32 cellular contexts compared by ENCODE assay signal in genomic region chr1:22801753-22802152, GRCh38.
DNase-seq lines count a peak whose midpoint lies in the region; ATAC-seq, FAIRE-seq and TF ChIP-seq lines count a peak whose summit lies in the region.
"Had no signal": no experiment of that assay in that cellular context is flagged by ENCODE, and none has a peak within 500 bp of the region (broad histone marks: within the 10 kb centered on the region; RNA-seq: fewer than 3 reads in every experiment).

No MANE protein-coding gene starts in this region.

- H3K9me3 ChIP-seq in cardiac muscle cell (ENCODE audit: low read depth): no peaks in the 10 kb centered on the region
- H3K9me3 ChIP-seq: body of pancreas, gastrocnemius medialis, suprapubic skin had no signal

- H4K5ac ChIP-seq in mesendoderm (ENCODE audit: low read length): no peak overlapping the region

- no peak overlapping the region for H3K56ac ChIP-seq in mesendoderm (ENCODE audit: low read length)

- no peak overlapping the region for H3K9ac ChIP-seq in mesendoderm (ENCODE audit: low read length)
- H3K9ac ChIP-seq: KMS-11 had no signal

- TF ChIP-seq CTCF in cardiac muscle cell (IDR thresholded peaks at IDR 0.05; ENCODE audit: low read depth, low read length): no peak

- H3K36me3 ChIP-seq in cardiac muscle cell (no peaks in the 10 kb centered on the region), mesendoderm (ENCODE audit: control insufficient read depth, insufficient read depth, low read length) (no peaks in the 10 kb centered on the region)
- H3K36me3 ChIP-seq: gastrocnemius medialis, suprapubic skin had no signal

- H3K4me3 ChIP-seq in cardiac muscle cell (no peak overlapping the region), mesendoderm (ENCODE audit: low read length) (no peak overlapping the region)
- H3K4me3 ChIP-seq: body of pancreas, gastrocnemius medialis, hepatocyte, skin epidermis, suprapubic skin had no signal

- peak overlapping the region; percentile 24 for H3K27ac ChIP-seq in cardiac muscle cell
- H3K27ac ChIP-seq in mesendoderm (ENCODE audit: low read depth, low read length): no peak overlapping the region
- H3K27ac ChIP-seq: 22Rv1, body of pancreas, C4-2B, gastrocnemius medialis, hepatocyte, KMS-11, skin epidermis, suprapubic skin had no signal

- no peaks in the 10 kb centered on the region for H3K79me1 ChIP-seq in mesendoderm (ENCODE audit: low read length)

- no peak overlapping the region for H2AK5ac ChIP-seq in mesendoderm (ENCODE audit: low read length)

- no peak for ATAC-seq in left cardiac atrium
- ATAC-seq in GM19397 (IDR thresholded peaks at IDR 0.05; ENCODE audit: unreplicated experiment): no peak
- ATAC-seq: body of pancreas; gastrocnemius medialis; left lobe of liver; Panc1; stimulated activated naive B cell treated with anti-CD40 and anti-IgM and Interleukin-4, amounts not matched to agents 10 μg/mL and 1 μg/mL and 100 μg/mL, for 72 hours had no signal

- H3K4me2 ChIP-seq in mesendoderm (ENCODE audit: low read length): no peak overlapping the region
- H3K4me2 ChIP-seq: hepatocyte, KMS-11 had no signal

- no peak overlapping the region for H2BK15ac ChIP-seq in mesendoderm (replicated peaks; ENCODE audit: low read depth)

- intact Hi-C loops in left cardiac atrium (cut with DNase I): no loop called here

- no peak overlapping the region for H2BK120ac ChIP-seq in mesendoderm (ENCODE audit: low read depth, low read length)

- no peak overlapping the region for H3K23ac ChIP-seq in mesendoderm (ENCODE audit: low read length)

- H3K27me3 ChIP-seq in cardiac muscle cell: no peaks in the 10 kb centered on the region
- no peaks in the 10 kb centered on the region for H3K27me3 ChIP-seq in mesendoderm (ENCODE audit: insufficient read depth, low read length, poor library complexity)
- H3K27me3 ChIP-seq: body of pancreas, gastrocnemius medialis had no signal

- no peak overlapping the region for H3K4ac ChIP-seq in mesendoderm (ENCODE audit: low read depth, low read length)

- no peaks in the 10 kb centered on the region for H3K79me2 ChIP-seq in mesendoderm (ENCODE audit: control insufficient read depth, insufficient read depth, low read length)
- H3K79me2 ChIP-seq: hepatocyte had no signal

- DNase-seq in cardiac muscle cell (ENCODE audit: low read depth in 1 of 2, low spot score in 1 of 2): peak in 1 of 2 donors; percentile 56
- DNase-seq in left cardiac atrium: no peak
- DNase-seq in ecto neural progenitor cell (ENCODE audit: low spot score): peak; percentile 89
- peak; percentile 67 for DNase-seq in mesendoderm
- no peak for DNase-seq in occipital lobe (lab: John Stamatoyannopoulos, UW)
- DNase-seq in DMS79 treated with DMSO at 0.1 percent for 48 hours (lab: John Stamatoyannopoulos, UW): no peak
- DNase-seq in GM19239 (ENCODE audit: insufficient read length, low spot score): no peak
- DNase-seq: activated CD4-positive, alpha-beta T cell treated with anti-CD3 and anti-CD28 coated beads for 4 hours; activated CD8-positive, alpha-beta memory T cell treated with anti-CD3 and anti-CD28 coated beads for 24 hours; activated naive CD4-positive, alpha-beta T cell treated with anti-CD3 and anti-CD28 coated beads, Interleukin-2, amount 50 U/mL, for 16 hours; activated T-cell treated with anti-CD3 and anti-CD28 coated beads for 4 hours; body of pancreas; cerebellar nuclear complex; COR-L47; dermis blood vessel endothelial cell; gastrocnemius medialis; MM.1S; naive B cell; NCI-H1105 treated with DMSO at 0.1 percent for 48 hours; NCI-H2029; NCI-H69; SHP77; stimulated activated naive B cell treated with anti-CD40 and anti-IgM and Interleukin-4, amounts not matched to agents 10 μg/mL and 1 μg/mL and 100 μg/mL, for 72 hours had no signal

- FAIRE-seq in GM19239 (lab: Jason Lieb, UNC): no peak

- no peak overlapping the region for H4K8ac ChIP-seq in mesendoderm (ENCODE audit: low read depth, low read length)

- H2BK5ac ChIP-seq in mesendoderm (ENCODE audit: low read length): no peak overlapping the region

- peaks cover 15% of the 10 kb centered on the region for H3K4me1 ChIP-seq in cardiac muscle cell (ENCODE audit: low read depth)
- H3K4me1 ChIP-seq in mesendoderm (ENCODE audit: control insufficient read depth, low read depth, low read length): no peaks in the 10 kb centered on the region
- H3K4me1 ChIP-seq: body of pancreas, gastrocnemius medialis had no signal

- no CpG with 5 or more reads among the region's 19 CpGs for WGBS in mesendoderm (ENCODE audit: extremely low coverage, insufficient coverage, low lambda C conversion rate)

- no peak overlapping the region for H3K18ac ChIP-seq in mesendoderm (ENCODE audit: low read length)

Comparison
In these comparisons a context has a peak if more than half of its experiments do, and no peak if none do; other contexts are left out.
1. DNase-seq: peak in ecto neural progenitor cell (single experiment) and mesendoderm (single experiment); none in left cardiac atrium (single experiment), occipital lobe (single experiment), DMS79 treated with DMSO at 0.1 percent for 48 hours (single experiment) and GM19239 (single experiment).